ENCODE assay signal across 14 cellular contexts in genomic region chr1:6884652-6885153, GRCh38.
DNase-seq lines count a peak whose midpoint lies in the region; ATAC-seq and TF ChIP-seq lines count a peak whose summit lies in the region.
"Had no signal": no experiment of that assay in that cellular context is flagged by ENCODE, and none has a peak within 500 bp of the region (broad histone marks: within the 10 kb centered on the region; RNA-seq: fewer than 3 reads in every experiment).

No MANE protein-coding gene starts in this region.

- H3K4me2 ChIP-seq in OCI-LY3 (ENCODE audit: low read length), result peak overlapping the region; percentile 42

- H3K4me1 ChIP-seq in OCI-LY3 (ENCODE audit: low read length), result peaks cover 40% of the 10 kb centered on the region

- no peaks in the 10 kb centered on the region for H3K27me3 Mint-ChIP-seq in activated naive CD8-positive, alpha-beta T cell treated with anti-CD3 and anti-CD28 coated beads, Interleukin-2, amount 50 U/mL, for 24 hours
- no peaks in the 10 kb centered on the region for H3K27me3 Mint-ChIP-seq in stimulated activated naive B cell treated with anti-CD40 and anti-IgM and Interleukin-4, amounts not matched to agents 10 μg/mL and 1 μg/mL and 100 μg/mL, for 72 hours

- peaks cover 11% of the 10 kb centered on the region for H3K4me1 Mint-ChIP-seq in activated naive CD8-positive, alpha-beta T cell treated with anti-CD3 and anti-CD28 coated beads, Interleukin-2, amount 50 U/mL, for 24 hours
- H3K4me1 Mint-ChIP-seq in stimulated activated naive B cell treated with anti-CD40 and anti-IgM and Interleukin-4, amounts not matched to agents 10 μg/mL and 1 μg/mL and 100 μg/mL, for 72 hours, result peaks cover 13% of the 10 kb centered on the region in 2 donors

- ATAC-seq in activated naive CD8-positive, alpha-beta T cell treated with anti-CD3 and anti-CD28 coated beads, Interleukin-2, amount 50 U/mL, for 24 hours, result no peak
- peak; percentile 57 to 63 for ATAC-seq in stimulated activated naive B cell treated with anti-CD40 and anti-IgM and Interleukin-4, amounts not matched to agents 10 μg/mL and 1 μg/mL and 100 μg/mL, for 72 hours (replicated peaks)
- ATAC-seq in GM18873 (IDR thresholded peaks at IDR 0.05; ENCODE audit: low FRiP score, unreplicated experiment) (no peak), HG02970 (IDR thresholded peaks at IDR 0.05; ENCODE audit: low FRiP score, unreplicated experiment) (no peak)

- intact Hi-C loops in dorsolateral prefrontal cortex (cut with DNase I), result loop anchor here (5.0 kb wide), 2 partner anchors 82 to 87 kb away; no protein-coding TSS in a partner anchor

- no peak for DNase-seq in activated naive CD8-positive, alpha-beta T cell treated with anti-CD3 and anti-CD28 coated beads, Interleukin-2, amount 50 U/mL, for 24 hours
- DNase-seq in left kidney (ENCODE audit: low read depth, low spot score) (peak; percentile 32), dorsolateral prefrontal cortex (no peak)
- DNase-seq in stimulated activated naive B cell treated with anti-CD40 and anti-IgM and Interleukin-4, amounts not matched to agents 10 μg/mL and 1 μg/mL and 100 μg/mL, for 72 hours, result no peak
- DNase-seq: DMS 273 treated with DMSO at 0.1 percent for 48 hours, Karpas-422, MM.1S, NCI-H1417, NCI-H2029, NCI-H510A, SHP77 treated with DMSO at 0.1 percent for 48 hours had no signal

- H4K20me1 ChIP-seq in OCI-LY3 (ENCODE audit: insufficient read depth, low read length), result 0 out of 2 replicates have a peak, but pooled peaks cover 6% of the 10 kb centered on the region

- H3K4me3 ChIP-seq in OCI-LY3 (ENCODE audit: low read length) (peak overlapping the region; percentile 14), dorsolateral prefrontal cortex (no peak overlapping the region)

- H3K27me3 ChIP-seq in OCI-LY3 (ENCODE audit: low read depth, low read length), result no peaks in the 10 kb centered on the region
- no peaks in the 10 kb centered on the region for H3K27me3 ChIP-seq in dorsolateral prefrontal cortex

- no peak overlapping the region for H3K9ac ChIP-seq in OCI-LY3 (ENCODE audit: low read length)

- H3K9me3 Mint-ChIP-seq in activated naive CD8-positive, alpha-beta T cell treated with anti-CD3 and anti-CD28 coated beads, Interleukin-2, amount 50 U/mL, for 24 hours, result no peaks in the 10 kb centered on the region
- H3K9me3 Mint-ChIP-seq in stimulated activated naive B cell treated with anti-CD40 and anti-IgM and Interleukin-4, amounts not matched to agents 10 μg/mL and 1 μg/mL and 100 μg/mL, for 72 hours, result no peaks in the 10 kb centered on the region

- H2AFZ ChIP-seq in OCI-LY3 (ENCODE audit: low read depth, low read length), result no peak overlapping the region

- TF ChIP-seq CTCF in OCI-LY3 (IDR thresholded peaks at IDR 0.05; ENCODE audit: low read depth, low read length), result no peak
- no peak for TF ChIP-seq CTCF in dorsolateral prefrontal cortex (IDR thresholded peaks at IDR 0.05 in 54 of 56, conservative IDR thresholded peaks at IDR 0.05 in 2 of 56; ENCODE audit: low read depth in 1 of 56, partially characterized antibody in 56 of 56)

- H3K9me3 ChIP-seq in OCI-LY3 (ENCODE audit: insufficient read depth, low read length), result no peaks in the 10 kb centered on the region

- H3K27ac Mint-ChIP-seq in activated naive CD8-positive, alpha-beta T cell treated with anti-CD3 and anti-CD28 coated beads, Interleukin-2, amount 50 U/mL, for 24 hours, result peak overlapping the region; percentile 38
- no peak overlapping the region for H3K27ac Mint-ChIP-seq in stimulated activated naive B cell treated with anti-CD40 and anti-IgM and Interleukin-4, amounts not matched to agents 10 μg/mL and 1 μg/mL and 100 μg/mL, for 72 hours

- H3K36me3 ChIP-seq in OCI-LY3 (replicated peaks; ENCODE audit: low read depth, low read length), result no peaks in the 10 kb centered on the region

- no peaks in the 10 kb centered on the region for H3K79me2 ChIP-seq in OCI-LY3 (ENCODE audit: low read length)

- H3K27ac ChIP-seq in OCI-LY3 (ENCODE audit: low read length) (peak overlapping the region; percentile 1; the same call in 1 of the 2 replicates), dorsolateral prefrontal cortex (no peak overlapping the region)

- no peak overlapping the region for H3K4me3 Mint-ChIP-seq in activated naive CD8-positive, alpha-beta T cell treated with anti-CD3 and anti-CD28 coated beads, Interleukin-2, amount 50 U/mL, for 24 hours
- no peak overlapping the region for H3K4me3 Mint-ChIP-seq in stimulated activated naive B cell treated with anti-CD40 and anti-IgM and Interleukin-4, amounts not matched to agents 10 μg/mL and 1 μg/mL and 100 μg/mL, for 72 hours

- H3K36me3 Mint-ChIP-seq in activated naive CD8-positive, alpha-beta T cell treated with anti-CD3 and anti-CD28 coated beads, Interleukin-2, amount 50 U/mL, for 24 hours (ENCODE audit: low read depth), result peaks cover 4% of the 10 kb centered on the region
- peaks cover 12 to 17% of the 10 kb centered on the region in 2 donors for H3K36me3 Mint-ChIP-seq in stimulated activated naive B cell treated with anti-CD40 and anti-IgM and Interleukin-4, amounts not matched to agents 10 μg/mL and 1 μg/mL and 100 μg/mL, for 72 hours

Comparison
In these comparisons a context has a peak if more than half of its experiments do, and no peak if none do; other contexts are left out.
1. ATAC-seq: peak in stimulated activated naive B cell treated with anti-CD40 and anti-IgM and Interleukin-4, amounts not matched to agents 10 μg/mL and 1 μg/mL and 100 μg/mL, for 72 hours (2 of 2); none in activated naive CD8-positive, alpha-beta T cell treated with anti-CD3 and anti-CD28 coated beads, Interleukin-2, amount 50 U/mL, for 24 hours (single experiment), GM18873 (single experiment) and HG02970 (single experiment).